19 cellular contexts compared by ENCODE assay signal in genomic region chr2:215530191-215530968, GRCh38.
DNase-seq lines count a peak whose midpoint lies in the region; ATAC-seq, FAIRE-seq and TF ChIP-seq lines count a peak whose summit lies in the region.
"Had no signal": no experiment of that assay in that cellular context is flagged by ENCODE, and none has a peak within 500 bp of the region (broad histone marks: within the 10 kb centered on the region; RNA-seq: fewer than 3 reads in every experiment).

No MANE protein-coding gene starts in this region.

- WGBS in heart right ventricle, 2 donors: 76 to 79% methylated on average over 4 of the region's 4 CpGs
- WGBS in right cardiac atrium: 74% methylated on average over 4 of the region's 4 CpGs
- 58 to 59% methylated on average over 4 of the region's 4 CpGs for WGBS in aorta, 2 donors

- H3K36me3 ChIP-seq in heart right ventricle: no peaks in the 10 kb centered on the region
- no peaks in the 10 kb centered on the region for H3K36me3 ChIP-seq in astrocyte (ENCODE audit: insufficient read depth, low read length)
- H3K36me3 ChIP-seq in aorta (ENCODE audit: control insufficient read depth in 1 of 2, insufficient read depth in 2 of 2, low read length in 1 of 2): no peaks in the 10 kb centered on the region

- H3K27ac ChIP-seq in heart right ventricle: peak overlapping the region in 6 of 10 donors; percentile 38 to 69 (median 45)
- no peak overlapping the region for H3K27ac ChIP-seq in right cardiac atrium (ENCODE audit: low read length)
- H3K27ac ChIP-seq in astrocyte (ENCODE audit: low read depth, low read length): peak overlapping the region; percentile 99
- peak overlapping the region; percentile 97 for H3K27ac ChIP-seq in foreskin keratinocyte
- H3K27ac ChIP-seq in aorta (ENCODE audit: low read depth in 1 of 2, low read length in 2 of 2): peak overlapping the region; percentile 87 to 90
- H3K27ac ChIP-seq: body of pancreas had no signal

- H3K27ac Mint-ChIP-seq in astrocyte (ENCODE audit: unreplicated experiment): peak overlapping the region; percentile 96
- H3K27ac Mint-ChIP-seq: activated CD8-positive, alpha-beta T cell treated with anti-CD3 and anti-CD28 coated beads for 36 hours; activated T-helper 17 cell treated with anti-CD3 and anti-CD28 coated beads, Interleukin-2, amount 50 U/mL, for 72 hours; effector memory CD8-positive, alpha-beta T cell; natural killer cell treated with Interleukin-12 subunit alpha and Interleukin-12 subunit beta and Interleukin-15 and Interleukin-18, amount 100 ng/mL, for 72 hours; stimulated activated naive CD8-positive, alpha-beta T cell treated with anti-CD3 and anti-CD28 coated beads, Interleukin-15, Interleukin-2, amounts not matched to agents 100 ng/mL and 50 ng/mL, for 24 hours had no signal

- no peak for DNase-seq in heart right ventricle
- no peak for DNase-seq in right cardiac atrium
- DNase-seq in astrocyte (ENCODE audit: low read depth): peak; percentile 71
- peak; percentile 83 to 88 for DNase-seq in foreskin keratinocyte
- no peak for DNase-seq in aorta
- DNase-seq in iPS-NIHi11 (ENCODE audit: low spot score): no peak
- DNase-seq in posterior vena cava (ENCODE audit: low spot score): no peak
- DNase-seq: activated CD8-positive, alpha-beta T cell treated with anti-CD3 and anti-CD28 coated beads for 36 hours; body of pancreas; effector memory CD8-positive, alpha-beta T cell; GOT3; head of caudate nucleus; NCI-H187 treated with DMSO at 0.1 percent for 48 hours; NCI-H82; SIG-M5 had no signal

- H3K27me3 ChIP-seq in heart right ventricle (no peaks in the 10 kb centered on the region), right cardiac atrium (ENCODE audit: control insufficient read depth, insufficient read depth) (no peaks in the 10 kb centered on the region), astrocyte (ENCODE audit: insufficient read depth, low read length) (no peaks in the 10 kb centered on the region), foreskin keratinocyte (no peaks in the 10 kb centered on the region), aorta (ENCODE audit: control insufficient read depth in 1 of 2, insufficient read depth in 2 of 2, low read length in 1 of 2) (no peaks in the 10 kb centered on the region)
- H3K27me3 ChIP-seq: body of pancreas had no signal

- peaks cover 4% of the 10 kb centered on the region for H3K36me3 Mint-ChIP-seq in astrocyte (ENCODE audit: low read depth, unreplicated experiment)
- H3K36me3 Mint-ChIP-seq: natural killer cell treated with Interleukin-12 subunit alpha and Interleukin-12 subunit beta and Interleukin-15 and Interleukin-18, amount 100 ng/mL, for 72 hours had no signal

- H3K9me3 ChIP-seq in heart right ventricle (peaks cover 0 to 29% (median 7%) of the 10 kb centered on the region in 11 donors), right cardiac atrium (ENCODE audit: control insufficient read depth, low read length) (no peaks in the 10 kb centered on the region), astrocyte (ENCODE audit: insufficient read depth, low read depth, low read length) (no peaks in the 10 kb centered on the region), aorta (ENCODE audit: control insufficient read depth, low read length) (peaks cover 1% of the 10 kb centered on the region)
- H3K9me3 ChIP-seq: body of pancreas had no signal

- ATAC-seq in heart right ventricle: no peak
- ATAC-seq in right cardiac atrium: no peak
- ATAC-seq in foreskin keratinocyte: peak; percentile 77
- no peak for ATAC-seq in aorta (ENCODE audit: low FRiP score)
- no peak for ATAC-seq in GM18511 (IDR thresholded peaks at IDR 0.05; ENCODE audit: unreplicated experiment)
- ATAC-seq: activated CD8-positive, alpha-beta T cell treated with anti-CD3 and anti-CD28 coated beads for 36 hours; activated T-helper 17 cell treated with anti-CD3 and anti-CD28 coated beads, Interleukin-2, amount 50 U/mL, for 72 hours; body of pancreas; effector memory CD8-positive, alpha-beta T cell; natural killer cell treated with Interleukin-12 subunit alpha and Interleukin-12 subunit beta and Interleukin-15 and Interleukin-18, amount 100 ng/mL, for 72 hours had no signal

- no peak overlapping the region for H3K4me3 Mint-ChIP-seq in astrocyte (ENCODE audit: unreplicated experiment)
- H3K4me3 Mint-ChIP-seq: activated CD8-positive, alpha-beta T cell treated with anti-CD3 and anti-CD28 coated beads for 36 hours; activated T-helper 17 cell treated with anti-CD3 and anti-CD28 coated beads, Interleukin-2, amount 50 U/mL, for 72 hours; effector memory CD8-positive, alpha-beta T cell; natural killer cell treated with Interleukin-12 subunit alpha and Interleukin-12 subunit beta and Interleukin-15 and Interleukin-18, amount 100 ng/mL, for 72 hours; stimulated activated naive CD8-positive, alpha-beta T cell treated with anti-CD3 and anti-CD28 coated beads, Interleukin-15, Interleukin-2, amounts not matched to agents 100 ng/mL and 50 ng/mL, for 24 hours had no signal

- H4K20me1 ChIP-seq in astrocyte (ENCODE audit: insufficient read depth, low read length): no peaks in the 10 kb centered on the region

- peak; percentile 73 for FAIRE-seq in astrocyte (lab: Jason Lieb, UNC)

- peak overlapping the region; percentile 52 for H3K4me2 ChIP-seq in astrocyte (ENCODE audit: low read length)

- H3K4me3 ChIP-seq in heart right ventricle (no peak overlapping the region), right cardiac atrium (ENCODE audit: low read length) (no peak overlapping the region), astrocyte (ENCODE audit: insufficient read depth, low read depth, low read length) (peak overlapping the region; percentile 12), aorta (ENCODE audit: low read length in 2 of 2) (no peak overlapping the region)
- H3K4me3 ChIP-seq: body of pancreas had no signal

- intact Hi-C loops in heart right ventricle (cut with DNase I) (no loop called here), right cardiac atrium (cut with DNase I) (loop anchor here in 1 of 4 donors (10.0 kb wide), 1 partner anchor 66 kb away; no protein-coding TSS in a partner anchor), aorta (cut with DNase I) (loop anchor here (5.0 kb wide), 3 partner anchors 72 to 93 kb away; partner anchors contain the start of gene FN1 (in 1 of the 2)), posterior vena cava (cut with DNase I) (no loop called here)

- H2AFZ ChIP-seq in astrocyte (ENCODE audit: low read depth, low read length): no peak overlapping the region

- peaks cover 54% of the 10 kb centered on the region for H3K4me1 Mint-ChIP-seq in astrocyte (ENCODE audit: low read depth, unreplicated experiment)
- H3K4me1 Mint-ChIP-seq: activated T-helper 17 cell treated with anti-CD3 and anti-CD28 coated beads, Interleukin-2, amount 50 U/mL, for 72 hours had no signal

- H3K9me3 Mint-ChIP-seq in astrocyte (ENCODE audit: unreplicated experiment): peaks cover 12% of the 10 kb centered on the region
- H3K9me3 Mint-ChIP-seq: activated CD8-positive, alpha-beta T cell treated with anti-CD3 and anti-CD28 coated beads for 36 hours; activated T-helper 17 cell treated with anti-CD3 and anti-CD28 coated beads, Interleukin-2, amount 50 U/mL, for 72 hours had no signal

- H3K9ac ChIP-seq in astrocyte (ENCODE audit: low read length): peak overlapping the region; percentile 83

- no peaks in the 10 kb centered on the region for H3K79me2 ChIP-seq in astrocyte (ENCODE audit: insufficient read depth, low read length)

- H3K4me1 ChIP-seq in heart right ventricle (peaks cover 0 to 5% (median 0%) of the 10 kb centered on the region in 9 donors), right cardiac atrium (ENCODE audit: control insufficient read depth, insufficient read depth, low read length) (peaks cover 1% of the 10 kb centered on the region), astrocyte (ENCODE audit: insufficient read depth, low read length) (peaks cover 50% of the 10 kb centered on the region), foreskin keratinocyte (peaks cover 41% of the 10 kb centered on the region), aorta (ENCODE audit: control insufficient read depth in 1 of 2, insufficient read depth in 2 of 2, low read length in 2 of 2) (peaks cover 0 to 3% of the 10 kb centered on the region in 2 donors)
- H3K4me1 ChIP-seq: body of pancreas had no signal

- no peak for TF ChIP-seq CTCF in heart right ventricle (IDR thresholded peaks at IDR 0.05)
- TF ChIP-seq CTCF in astrocyte (IDR thresholded peaks at IDR 0.05; ENCODE audit: insufficient read depth, low read depth, low read length): no peak
- TF ChIP-seq CTCF in foreskin keratinocyte (conservative IDR thresholded peaks at IDR 0.05): no peak

- H3K27me3 Mint-ChIP-seq in astrocyte (ENCODE audit: low read depth, unreplicated experiment): no peaks in the 10 kb centered on the region
- H3K27me3 Mint-ChIP-seq: stimulated activated naive CD8-positive, alpha-beta T cell treated with anti-CD3 and anti-CD28 coated beads, Interleukin-15, Interleukin-2, amounts not matched to agents 100 ng/mL and 50 ng/mL, for 24 hours had no signal

Comparison
In these comparisons a context has a peak if more than half of its experiments do, and no peak if none do; other contexts are left out.
1. DNase-seq: peak in astrocyte (single experiment) and foreskin keratinocyte (2 of 2); none in heart right ventricle (0 of 2), right cardiac atrium (0 of 3), aorta (0 of 2), iPS-NIHi11 (single experiment) and posterior vena cava (single experiment).
2. intact Hi-C loops: an anchor here in aorta (5.0 kb wide); none called in heart right ventricle and posterior vena cava.